ENCODE assay signal across 8 cellular contexts in the genomic region with DNA sequence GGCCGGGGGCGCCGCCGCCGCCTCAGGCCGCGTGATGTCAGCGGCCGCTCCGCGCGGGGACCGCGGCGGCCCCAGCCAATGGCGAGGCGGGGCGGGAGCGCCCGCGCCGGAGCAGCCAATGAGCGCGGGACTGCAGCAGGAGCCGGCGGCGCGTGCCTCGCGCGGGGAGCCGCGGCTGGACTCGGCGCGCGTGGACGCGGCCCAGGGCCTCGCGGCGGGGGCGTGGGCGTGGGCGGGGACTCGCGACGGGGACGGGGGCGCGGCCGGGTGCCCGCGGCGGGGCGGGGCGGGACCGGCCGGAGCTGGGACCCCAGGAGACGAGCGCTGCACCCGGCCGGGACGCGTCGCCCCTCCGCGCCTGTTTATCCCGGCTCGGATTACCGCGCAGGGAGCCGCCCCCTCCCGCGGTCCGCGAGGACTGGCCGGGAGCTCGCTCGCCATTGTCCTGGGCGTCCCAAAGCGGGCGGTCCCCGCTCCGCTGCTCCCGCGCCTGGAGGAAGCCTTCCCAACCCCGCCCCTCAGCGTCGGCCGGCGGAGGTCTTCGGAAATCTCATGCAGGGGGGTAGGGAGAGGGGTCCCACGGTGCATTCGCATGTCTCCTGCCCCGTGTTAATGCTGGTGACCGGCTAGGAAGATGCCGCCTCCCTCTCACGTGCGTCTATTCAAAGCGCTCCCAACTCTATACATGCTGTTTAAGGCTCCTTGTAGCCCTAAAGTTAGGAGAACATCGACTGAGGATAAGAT. TPM values are rescaled to one million over a fixed set of nuclear protein-coding genes. Genes with fewer than 3 reads are reported as not detected.
DNase-seq lines count a peak whose midpoint lies in the region; ATAC-seq and TF ChIP-seq lines count a peak whose summit lies in the region.

A gene (minus strand): TSS at position 33 of the 744 bp plus-strand sequence. CDS start 253 bp downstream, outside the sequence.

- H3K36me3 ChIP-seq in GM06990 (ENCODE audit: control insufficient read depth, insufficient read depth, low read length) = no peaks in the 10 kb centered on the region

- no peaks in the 10 kb centered on the region for H3K27me3 ChIP-seq in GM06990 (replicated peaks; ENCODE audit: control insufficient read depth, insufficient read depth, low read length)

- H3K27me3 Mint-ChIP-seq in stimulated activated naive CD8-positive, alpha-beta T cell treated with anti-CD3 and anti-CD28 coated beads, Interleukin-15, Interleukin-2, amounts not matched to agents 100 ng/mL and 50 ng/mL, for 24 hours = no peaks in the 10 kb centered on the region

- no peak for TF ChIP-seq CTCF in GM06990 (IDR thresholded peaks at IDR 0.05; ENCODE audit: insufficient read depth, low read length, poor library complexity, severe bottlenecking)
- TF ChIP-seq CTCF in epithelial cell of proximal tubule (conservative IDR thresholded peaks at IDR 0.05; ENCODE audit: low read depth, low read length) = no peak

- ATAC-seq in HG02642 (IDR thresholded peaks at IDR 0.05; ENCODE audit: poor library complexity, unreplicated experiment) = peak; percentile 73

- peak; percentile 77 for DNase-seq in GM06990 (ENCODE audit: extremely low read depth, insufficient read length)
- DNase-seq in NCI-H345 (lab: John Stamatoyannopoulos, UW) = peak; percentile 54
- peak; percentile 50 for DNase-seq in activated T-cell treated with anti-CD3 and anti-CD28 coated beads for 24 hours (ENCODE audit: low read depth)
- DNase-seq in epithelial cell of proximal tubule (ENCODE audit: low read depth) = no peak
- DNase-seq in middle frontal gyrus (ENCODE audit: extremely low spot score, low spot score) = peak; percentile 63
- no peak for DNase-seq in DMS79 (lab: John Stamatoyannopoulos, UW)

- H3K4me3 ChIP-seq in GM06990 (replicated peaks; ENCODE audit: low read depth, low read length) (peak within 1 kb of the TSS; percentile 70), epithelial cell of proximal tubule (ENCODE audit: low read depth, low read length) (peak within 1 kb of the TSS; percentile 80)

- no peaks in the 10 kb centered on the region for H3K9me3 Mint-ChIP-seq in stimulated activated naive CD8-positive, alpha-beta T cell treated with anti-CD3 and anti-CD28 coated beads, Interleukin-15, Interleukin-2, amounts not matched to agents 100 ng/mL and 50 ng/mL, for 24 hours

- H3K4me1 Mint-ChIP-seq in stimulated activated naive CD8-positive, alpha-beta T cell treated with anti-CD3 and anti-CD28 coated beads, Interleukin-15, Interleukin-2, amounts not matched to agents 100 ng/mL and 50 ng/mL, for 24 hours (ENCODE audit: low read depth) = peaks cover 52% of the 10 kb centered on the region

- H3K4me3 Mint-ChIP-seq in stimulated activated naive CD8-positive, alpha-beta T cell treated with anti-CD3 and anti-CD28 coated beads, Interleukin-15, Interleukin-2, amounts not matched to agents 100 ng/mL and 50 ng/mL, for 24 hours = peak within 1 kb of the TSS; percentile 81

- peak within 1 kb of the TSS; percentile 90 for H3K27ac Mint-ChIP-seq in stimulated activated naive CD8-positive, alpha-beta T cell treated with anti-CD3 and anti-CD28 coated beads, Interleukin-15, Interleukin-2, amounts not matched to agents 100 ng/mL and 50 ng/mL, for 24 hours

- peaks cover 3% of the 10 kb centered on the region for H3K36me3 Mint-ChIP-seq in stimulated activated naive CD8-positive, alpha-beta T cell treated with anti-CD3 and anti-CD28 coated beads, Interleukin-15, Interleukin-2, amounts not matched to agents 100 ng/mL and 50 ng/mL, for 24 hours (ENCODE audit: low read depth)

RNA-seq across cellular contexts. Expression of the gene that starts here (rescaled TPM):
- total RNA-seq in epithelial cell of proximal tubule = 5.0 and 10.0 TPM in 2 replicates

Comparison
In these comparisons a context has a peak if more than half of its experiments do, and no peak if none do; other contexts are left out.
1. DNase-seq: peak in GM06990 (single experiment), NCI-H345 (single experiment), activated T-cell treated with anti-CD3 and anti-CD28 coated beads for 24 hours (single experiment) and middle frontal gyrus (single experiment); none in epithelial cell of proximal tubule (single experiment) and DMS79 (single experiment).